Comparison of ENCODE assay signal across 8 cellular contexts in the genomic region with DNA sequence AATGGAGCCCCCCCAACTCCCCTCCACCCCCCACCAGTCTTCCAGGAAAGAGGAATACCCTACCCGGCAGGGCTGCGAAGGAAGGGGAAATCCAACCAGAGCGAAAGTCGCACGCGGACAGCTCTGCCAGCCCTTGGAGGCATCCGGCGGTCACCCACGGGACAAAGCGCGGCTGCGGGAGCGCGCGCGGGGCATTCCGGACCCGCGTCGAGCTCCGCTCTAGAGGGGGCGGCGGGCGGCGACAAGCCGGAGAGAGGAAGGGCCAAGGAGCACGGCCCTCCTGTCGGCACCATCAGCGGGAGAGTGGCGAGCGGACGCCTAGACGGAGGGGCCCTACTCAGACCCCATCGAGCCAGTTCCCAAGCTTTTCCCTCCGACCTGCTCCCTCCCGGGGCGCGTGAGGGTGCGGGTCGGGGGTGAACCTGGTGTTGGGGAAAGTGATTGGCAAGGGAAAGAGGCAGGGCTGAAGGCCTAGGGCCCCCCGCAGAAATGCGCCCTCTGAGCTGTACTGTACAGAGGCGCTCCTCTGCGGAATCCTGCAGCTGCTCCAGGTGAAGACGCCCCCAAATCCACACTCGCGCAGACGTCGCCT. TPM values are rescaled to one million over a fixed set of nuclear protein-coding genes. Genes with fewer than 3 reads are reported as not detected.
DNase-seq lines count a peak whose midpoint lies in the region; ATAC-seq, FAIRE-seq and TF ChIP-seq lines count a peak whose summit lies in the region.

No MANE protein-coding gene starts in this region.

- H3K4me3 ChIP-seq in AG10803 (ENCODE audit: low read length) (peak overlapping the region; percentile 65), bronchial epithelial cell (ENCODE audit: low read depth, low read length) (peak overlapping the region; percentile 54), lung (peak overlapping the region; percentile 58), transverse colon (peak overlapping the region; percentile 12 to 64 (median 52)), OCI-LY7 (ENCODE audit: low read depth, low read length, poor library complexity, severe bottlenecking) (no peak overlapping the region)

- no peaks in the 10 kb centered on the region for H3K79me2 ChIP-seq in OCI-LY7 (ENCODE audit: insufficient read depth, low read depth, low read length)

- H3K27me3 ChIP-seq in bronchial epithelial cell (ENCODE audit: control insufficient read depth, insufficient read depth, low read length): no peaks in the 10 kb centered on the region
- H3K27me3 ChIP-seq in lung (ENCODE audit: control insufficient read depth, insufficient read depth): no peaks in the 10 kb centered on the region
- H3K27me3 ChIP-seq in transverse colon: peaks cover 48% of the 10 kb centered on the region

- DNase-seq in AG10803 (ENCODE audit: low read depth) (no peak), bronchial epithelial cell (ENCODE audit: low read depth) (no peak), lung (ENCODE audit: low spot score) (no peak), transverse colon (peak; percentile 23), GM03348 (ENCODE audit: low spot score) (no peak), OCI-LY7 (ENCODE audit: low spot score) (no peak)

- H3K27me3 Mint-ChIP-seq in IgD-negative memory B cell: peaks cover 14% of the 10 kb centered on the region

- H3K27ac ChIP-seq in lung (ENCODE audit: low read depth in 1 of 2, low read length in 1 of 2) (no peak overlapping the region), transverse colon (peak overlapping the region in 3 of 4 donors; percentile 33 to 43 (median 36)), OCI-LY7 (ENCODE audit: low read depth, low read length, poor library complexity, severe bottlenecking) (no peak overlapping the region)

- in situ Hi-C loops in transverse colon (cut with MboI; ENCODE audit: low pct_ligation_motif_present in 1 of 4, low pct_unique_long_range_greater_than_20kb in 1 of 4, low sequenced_read_pairs in 3 of 4): no loop called here

- intact Hi-C loops in transverse colon (cut with DNase I; ENCODE audit: low total_unique reads): no loop called here
- intact Hi-C loops in OCI-LY7 (cut with micrococcal nuclease; ENCODE audit: unreplicated experiment): no loop called here

- no peaks in the 10 kb centered on the region for H4K20me1 ChIP-seq in OCI-LY7 (ENCODE audit: insufficient read depth, low read length)

- BruUV-seq in OCI-LY7 (replicated peaks; lab: Mats Ljungman, UMichigan): no TSS peak

- no peaks in the 10 kb centered on the region for H3K36me3 Mint-ChIP-seq in IgD-negative memory B cell

- no peak for TF ChIP-seq CTCF in AG10803 (conservative IDR thresholded peaks at IDR 0.05; ENCODE audit: low read length)
- TF ChIP-seq CTCF in bronchial epithelial cell (IDR thresholded peaks at IDR 0.05; ENCODE audit: insufficient read depth, low read length, severe bottlenecking): no peak
- TF ChIP-seq CTCF in lung (IDR thresholded peaks at IDR 0.05; ENCODE audit: control extremely low read depth, extremely low read depth): no peak
- no peak for TF ChIP-seq CTCF in transverse colon (IDR thresholded peaks at IDR 0.05)
- no peak for TF ChIP-seq CTCF in OCI-LY7 (conservative IDR thresholded peaks at IDR 0.05; ENCODE audit: low read length)

- peak overlapping the region in 2 of 3 donors; percentile 71 to 87 for H3K27ac Mint-ChIP-seq in IgD-negative memory B cell

- 2% methylated on average over 47 to 49 of the region's 49 CpGs for WGBS in lung, 2 donors
- 2% methylated on average over 47 of the region's 49 CpGs; no CpG with 5 or more reads in 1 of the 2 donors for WGBS in transverse colon (ENCODE audit: low coverage in 1 of 2), 2 donors

- TF ChIP-seq POLR2A in transverse colon (IDR thresholded peaks at IDR 0.05): no peak

- POLR2A ChIA-PET in OCI-LY7 (lab: Charles Lee): no interaction called here

- H3K4me3 Mint-ChIP-seq in IgD-negative memory B cell: peak overlapping the region; percentile 82 to 94 (median 88)

- TF ChIP-seq EP300 in transverse colon (IDR thresholded peaks at IDR 0.05; ENCODE audit: low read depth): no peak

- peaks cover 3 to 27% (median 13%) of the 10 kb centered on the region in 3 donors for H3K4me1 Mint-ChIP-seq in IgD-negative memory B cell

- H3K9me3 Mint-ChIP-seq in IgD-negative memory B cell: no peaks in the 10 kb centered on the region

- H3K9me3 ChIP-seq in lung (ENCODE audit: control insufficient read depth in 2 of 2, insufficient read depth in 1 of 2, low read length in 1 of 2): no peaks in the 10 kb centered on the region
- H3K9me3 ChIP-seq in transverse colon: no peaks in the 10 kb centered on the region
- H3K9me3 ChIP-seq in OCI-LY7 (ENCODE audit: low read length): no peaks in the 10 kb centered on the region

- H3K9me2 ChIP-seq in OCI-LY7 (ENCODE audit: insufficient read depth, low read length): no peaks in the 10 kb centered on the region

- ATAC-seq in GM19397 (IDR thresholded peaks at IDR 0.05; ENCODE audit: unreplicated experiment) (peak; percentile 13), lung (ENCODE audit: insufficient read depth, low FRiP score) (no peak)

- H3K4me2 ChIP-seq in OCI-LY7 (ENCODE audit: low read length): no peak overlapping the region; the same call in 1 of the 2 replicates

- H3K36me3 ChIP-seq in bronchial epithelial cell (ENCODE audit: control insufficient read depth, insufficient read depth, low read length): no peaks in the 10 kb centered on the region
- H3K36me3 ChIP-seq in lung (ENCODE audit: control insufficient read depth in 2 of 2, insufficient read depth in 2 of 2, low read length in 2 of 2): no peaks in the 10 kb centered on the region
- no peaks in the 10 kb centered on the region for H3K36me3 ChIP-seq in transverse colon
- no peaks in the 10 kb centered on the region for H3K36me3 ChIP-seq in OCI-LY7 (ENCODE audit: insufficient read depth, low read length)

- H3K4me1 ChIP-seq in lung (ENCODE audit: control insufficient read depth in 2 of 2, insufficient read depth in 2 of 2, low read length in 2 of 2) (peaks cover 3 to 9% of the 10 kb centered on the region in 2 donors), transverse colon (peaks cover 0 to 31% (median 21%) of the 10 kb centered on the region in 4 donors), OCI-LY7 (ENCODE audit: insufficient read depth, low read length, poor library complexity, severe bottlenecking) (no peaks in the 10 kb centered on the region)

- H2AFZ ChIP-seq in OCI-LY7 (ENCODE audit: low read length): no peak overlapping the region

- CTCF ChIA-PET in OCI-LY7 (lab: Charles Lee; ENCODE audit: unreplicated experiment): no interaction called here

- no peak for FAIRE-seq in bronchial epithelial cell (lab: Jason Lieb, UNC)

RNA-seq across cellular contexts. Expression of a gene that starts 0.4 kb away (rescaled TPM):
- 130 TPM for polyA plus RNA-seq in IgD-negative memory B cell
- total RNA-seq in bronchial epithelial cell: 3.4 and 4.6 TPM in 2 replicates
- total RNA-seq in lung: 10 to 100 TPM; 23.7 to 37.7 TPM
- 10 to 100 TPM; 10.3 to 38.2 TPM for polyA plus RNA-seq in lung
- total RNA-seq in transverse colon: 10 to 100 TPM in 1 of 4 donors, 1 to 10 TPM in 3; 4.6 to 14.0 (median 7.8) TPM
- total RNA-seq in OCI-LY7 (2014; rRNA removed; shearing (Covaris generic)): 19.8 and 21.4 TPM in 2 replicates
- 25.7 and 30.0 TPM in 2 replicates for total RNA-seq in OCI-LY7 (2022)

RNA-seq across cellular contexts. Expression of a gene that starts 36.6 kb away (rescaled TPM):
- polyA plus RNA-seq in IgD-negative memory B cell (28.4 TPM), lung (10 to 100 TPM in 1 of 2 donors, 1 to 10 TPM in 1; 6.1 to 17.1 TPM)
- total RNA-seq in bronchial epithelial cell (2.9 and 5.8 TPM in 2 replicates), lung (10 to 100 TPM in 1 of 2 donors, 1 to 10 TPM in 1; 7.5 to 15.8 TPM), transverse colon (10 to 100 TPM; 13.8 to 77.4 (median 17.8) TPM), OCI-LY7 (2022) (34.4 and 38.5 TPM in 2 replicates)
- 23.8 and 23.9 TPM in 2 replicates for total RNA-seq in OCI-LY7 (2014; rRNA removed; shearing (Covaris generic))

Comparison
In these comparisons a context has a peak if more than half of its experiments do, and no peak if none do; other contexts are left out.
1. H3K27ac ChIP-seq: peak in transverse colon (3 of 4); none in lung (0 of 2) and OCI-LY7 (single experiment).